ENCODE assay signal across 7 cellular contexts in genomic region chr11:121254756-121255155, GRCh38.
"Had no signal": no experiment of that assay in that cellular context is flagged by ENCODE, and none has a peak within 500 bp of the region (broad histone marks: within the 10 kb centered on the region; RNA-seq: fewer than 3 reads in every experiment).

No MANE protein-coding gene starts in this region.

- H3K9ac ChIP-seq: GM23248 had no signal

- H3K36me3 ChIP-seq: HAP-1 had no signal

- DNase-seq: GM23248, GOT3, H7, IMR-90, KG1 had no signal

- H3K4me3 ChIP-seq: GM23248, HAP-1, K562 had no signal

- H3K4me1 ChIP-seq: HAP-1 had no signal

- H3K27ac ChIP-seq: GM23248 had no signal

- H3K9me3 ChIP-seq: HAP-1 had no signal
